8 cellular contexts compared by ENCODE assay signal in the genomic region with DNA sequence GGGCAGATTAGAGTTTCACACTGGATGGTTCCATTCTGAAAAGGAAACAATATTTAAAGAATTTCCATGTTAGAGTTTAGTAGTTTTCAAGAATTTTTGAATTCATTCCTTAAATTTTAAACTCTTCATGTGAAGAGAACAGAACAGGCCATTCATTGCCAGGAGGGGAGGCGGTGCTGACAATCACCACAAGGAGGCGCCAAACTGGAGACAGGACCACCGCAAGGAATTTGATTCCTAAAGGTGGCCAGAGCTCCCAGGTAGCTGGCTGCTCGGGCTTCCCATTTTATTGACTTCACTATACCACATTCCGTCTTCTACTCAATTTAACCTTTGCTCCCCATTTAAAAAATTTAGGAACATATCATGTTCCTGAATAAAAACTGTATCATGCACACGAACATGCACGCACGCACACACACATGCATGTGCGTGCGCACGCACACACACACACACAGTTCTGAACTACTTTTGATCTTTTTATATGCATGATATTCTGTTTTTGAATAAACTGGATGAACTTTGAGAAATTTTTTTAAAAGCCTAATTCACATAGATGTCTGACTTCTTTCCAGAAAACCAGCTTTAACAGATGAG.
DNase-seq lines count a peak whose midpoint lies in the region; ATAC-seq, FAIRE-seq and TF ChIP-seq lines count a peak whose summit lies in the region.

No MANE protein-coding gene starts in this region.

- BruUV-seq in GM12878 (replicated peaks; lab: Mats Ljungman, UMichigan), result no TSS peak

- H3K27ac ChIP-seq in GM12878 (ENCODE audit: control insufficient read depth, insufficient read depth), result no peak overlapping the region

- TF ChIP-seq POLR2A in GM12878 (IDR thresholded peaks at IDR 0.05; ENCODE audit: low read depth, low read length), result no peak

- SMC1A ChIA-PET in GM12878 (lab: Charles Lee; ENCODE audit: uncharacterized antibody, unreplicated experiment), result interaction anchor here (0.6 to 1.3 kb wide), 8 partner anchors 13 to 760 kb away, joined by 3 to 5 read pairs (median 3); no protein-coding TSS in a partner anchor

- DNase-seq in ELR (ENCODE audit: low read depth) (peak; percentile 22), T-helper 1 cell (peak in 4 of 5 donors; percentile 8 to 56 (median 42)), GM12878 (ENCODE audit: low read depth, low spot score) (no peak), lung microvascular endothelial cell (ENCODE audit: low read depth in 2 of 2) (peak; percentile 45 to 56), NOMO-1 treated with DMSO at 0.1 percent for 48 hours (lab: John Stamatoyannopoulos, UW; ENCODE audit: unreplicated experiment) (no peak), NCI-H2107 (lab: John Stamatoyannopoulos, UW) (no peak)
- DNase-seq in stimulated activated naive CD4-positive, alpha-beta T cell treated with Interleukin-2 at 50 U/mL for 16 hours (lab: John Stamatoyannopoulos, UW), result peak; percentile 52

- H2AFZ ChIP-seq in GM12878 (ENCODE audit: control insufficient read depth, low read depth, low read length), result no peak overlapping the region

- ATAC-seq in HG02642 (IDR thresholded peaks at IDR 0.05; ENCODE audit: poor library complexity, unreplicated experiment), result peak; percentile 71
- ATAC-seq in GM12878, result peak; percentile 63

- no peak for FAIRE-seq in GM12878 (lab: Jason Lieb, UNC)

- TF ChIP-seq RAD21 in GM12878 (IDR thresholded peaks at IDR 0.05; ENCODE audit: insufficient read depth, low read depth, low read length), result peak; percentile 61

- no peak for TF ChIP-seq EP300 in GM12878 (IDR thresholded peaks at IDR 0.05; ENCODE audit: borderline replicate concordance in 1 of 2, control insufficient read depth in 1 of 2, low read depth in 2 of 2, low read length in 2 of 2)

- no peak overlapping the region for H3K4me2 ChIP-seq in GM12878 (ENCODE audit: control insufficient read depth, insufficient read depth)

- H3K4me3 ChIP-seq in GM12878, result no peak overlapping the region

- RAD21 ChIA-PET in GM12878 (lab: Charles Lee; ENCODE audit: unreplicated experiment), result interaction anchor here (1.4 to 3.2 kb wide), 3 partner anchors 156 to 761 kb away, joined by 4 to 14 read pairs (median 6); no protein-coding TSS in a partner anchor

- in situ Hi-C loops in GM12878 (cut with MboI), result loop anchor here (10.0 kb wide), 1 partner anchor 150 kb away; no protein-coding TSS in a partner anchor

- POLR2A ChIA-PET in GM12878 (lab: Charles Lee), result no interaction called here

- no peaks in the 10 kb centered on the region for H3K9me3 ChIP-seq in GM12878 (replicated peaks; ENCODE audit: control insufficient read depth, insufficient read depth, low read length)

- peak; percentile 66 to 85 (median 82) for TF ChIP-seq CTCF in GM12878 (IDR thresholded peaks at IDR 0.05 in 2 of 3, conservative IDR thresholded peaks at IDR 0.05 in 1 of 3; ENCODE audit: control insufficient read depth in 2 of 3, extremely low read depth in 1 of 3, insufficient read depth in 1 of 3, low read depth in 3 of 3, low read length in 3 of 3)

- intact Hi-C loops in GM12878 (cut with micrococcal nuclease; ENCODE audit: unreplicated experiment), result loop anchor here (1.0 to 10.0 kb wide), 4 partner anchors 156 to 818 kb away; no protein-coding TSS in a partner anchor

- no peaks in the 10 kb centered on the region for H3K27me3 ChIP-seq in GM12878 (replicated peaks in 1 of 2; ENCODE audit: control insufficient read depth in 2 of 2, insufficient read depth in 2 of 2, low read length in 1 of 2)

- no peaks in the 10 kb centered on the region for H4K20me1 ChIP-seq in GM12878 (ENCODE audit: control insufficient read depth, insufficient read depth)

- 55% methylated on average over 11 of the region's 11 CpGs for WGBS in GM12878 (ENCODE audit: insufficient coverage, insufficient replicate concordance, low lambda C conversion rate, missing lambda C conversion rate)

- no peak overlapping the region for H3K9ac ChIP-seq in GM12878 (ENCODE audit: control insufficient read depth, insufficient read depth, low read length)

- H3K79me2 ChIP-seq in GM12878 (ENCODE audit: control insufficient read depth, insufficient read depth, low read length), result no peaks in the 10 kb centered on the region

- no peaks in the 10 kb centered on the region for H3K4me1 ChIP-seq in GM12878 (ENCODE audit: control insufficient read depth, insufficient read depth, low read length)

- CTCF ChIA-PET in GM12878 (lab: Yijun Ruan, JAX), result interaction anchor here (0.6 to 3.9 kb wide), 15 partner anchors 10 to 761 kb away, joined by 3 to 24 read pairs (median 4); no protein-coding TSS in a partner anchor

- H3K36me3 ChIP-seq in GM12878 (ENCODE audit: control insufficient read depth in 2 of 2, insufficient read depth in 2 of 2, low read length in 1 of 2), result no peaks in the 10 kb centered on the region

TF ChIP-seq in GM12878, 131 proteins besides CTCF, POLR2A, EP300 and RAD21:
- TF ChIP-seq BHLHE40 (IDR thresholded peaks at IDR 0.05; ENCODE audit: borderline replicate concordance in 1 of 2, low read depth in 2 of 2, low read length in 1 of 2), result no peak
- no peak for TF ChIP-seq MEF2B (IDR thresholded peaks at IDR 0.05; ENCODE audit: partially characterized antibody, poor library complexity, severe bottlenecking)
- TF ChIP-seq, protein P1, sequence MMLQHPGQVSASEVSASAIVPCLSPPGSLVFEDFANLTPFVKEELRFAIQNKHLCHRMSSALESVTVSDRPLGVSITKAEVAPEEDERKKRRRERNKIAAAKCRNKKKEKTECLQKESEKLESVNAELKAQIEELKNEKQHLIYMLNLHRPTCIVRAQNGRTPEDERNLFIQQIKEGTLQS (IDR thresholded peaks at IDR 0.05; ENCODE audit: borderline replicate concordance, extremely low read depth, low read depth, low read length), result 0 out of 2 replicates have a peak, but pooled peaks have one; percentile 16
- TF ChIP-seq CBX5 (IDR thresholded peaks at IDR 0.05; ENCODE audit: low read depth), result no peak
- 0 out of 2 replicates have a peak, but pooled peaks have one; percentile 34 for TF ChIP-seq YY1 (IDR thresholded peaks at IDR 0.05; ENCODE audit: low read depth, low read length)
- TF ChIP-seq SMC3 (IDR thresholded peaks at IDR 0.05; ENCODE audit: borderline replicate concordance, low read length), result peak; percentile 74

Comparison
In these comparisons a context has a peak if more than half of its experiments do, and no peak if none do; other contexts are left out.
1. DNase-seq: peak in ELR (single experiment), T-helper 1 cell (4 of 5), lung microvascular endothelial cell (2 of 2) and stimulated activated naive CD4-positive, alpha-beta T cell treated with Interleukin-2 at 50 U/mL for 16 hours (single experiment); none in GM12878 (single experiment), NOMO-1 treated with DMSO at 0.1 percent for 48 hours (single experiment) and NCI-H2107 (single experiment).